In genomic region chr5:96934695-96935555, GRCh38 we compare ENCODE assay signal across 8 cellular contexts. TPM values are rescaled to one million over a fixed set of nuclear protein-coding genes. Genes with fewer than 3 reads are reported as not detected.
DNase-seq lines count a peak whose midpoint lies in the region; ATAC-seq and TF ChIP-seq lines count a peak whose summit lies in the region.

No MANE protein-coding gene starts in this region.

- peaks cover 24% of the 10 kb centered on the region for H4K20me1 ChIP-seq in OCI-LY3 (ENCODE audit: insufficient read depth, low read length)

- H3K9me3 ChIP-seq in OCI-LY3 (ENCODE audit: insufficient read depth, low read length) (peaks cover 2% of the 10 kb centered on the region; the same call in 1 of the 2 replicates), mucosa of descending colon (no peaks in the 10 kb centered on the region)

- DNase-seq in DMS 273 (lab: John Stamatoyannopoulos, UW; ENCODE audit: unreplicated experiment) (peak; percentile 98), HuH-7.5 (ENCODE audit: low spot score) (peak; percentile 46), activated T-cell treated with anti-CD3 and anti-CD28 coated beads for 4 hours (peak; percentile 83), epithelial cell of prostate (ENCODE audit: low read depth, low spot score) (peak; percentile 74), mucosa of descending colon (peak; percentile 95 to 97 (median 97))
- DNase-seq in stimulated activated CD8-positive, alpha-beta memory T cell treated with anti-CD3 and anti-CD28 coated beads, Interleukin-4, amount 100 ng/mL, for 1 hour (ENCODE audit: low read depth in 2 of 2, low spot score in 1 of 2) = peak; percentile 73 to 84

- TF ChIP-seq CTCF in OCI-LY3 (IDR thresholded peaks at IDR 0.05; ENCODE audit: low read depth, low read length) (no peak), mucosa of descending colon (IDR thresholded peaks at IDR 0.05) (no peak)

- H3K4me2 ChIP-seq in OCI-LY3 (ENCODE audit: low read length) = peak overlapping the region; percentile 94

- H3K36me3 ChIP-seq in OCI-LY3 (replicated peaks; ENCODE audit: low read depth, low read length) (peaks cover 4% of the 10 kb centered on the region), mucosa of descending colon (ENCODE audit: low read depth) (no peaks in the 10 kb centered on the region)

- peaks cover 60% of the 10 kb centered on the region for H3K79me2 ChIP-seq in OCI-LY3 (ENCODE audit: low read length)

- H3K27ac ChIP-seq in OCI-LY3 (ENCODE audit: low read length) (peak overlapping the region; percentile 98), epithelial cell of prostate (peak overlapping the region; percentile 95)

- peak overlapping the region; percentile 67 for H2AFZ ChIP-seq in OCI-LY3 (ENCODE audit: low read depth, low read length)

- ATAC-seq in GM21528 (IDR thresholded peaks at IDR 0.05; ENCODE audit: low FRiP score, unreplicated experiment) (peak; percentile 71), mucosa of descending colon (peak; percentile 83)

- intact Hi-C loops in mucosa of descending colon (cut with DNase I, micrococcal nuclease) = no loop called here

- peak overlapping the region; percentile 99 for H3K9ac ChIP-seq in OCI-LY3 (ENCODE audit: low read length)

- no peaks in the 10 kb centered on the region for H3K27me3 ChIP-seq in OCI-LY3 (ENCODE audit: low read depth, low read length)

- H3K4me1 ChIP-seq in OCI-LY3 (ENCODE audit: low read length) (peaks cover 54% of the 10 kb centered on the region), mucosa of descending colon (ENCODE audit: low read depth) (peaks cover 23% of the 10 kb centered on the region)

- peak overlapping the region; percentile 98 for H3K4me3 ChIP-seq in OCI-LY3 (ENCODE audit: low read length)
- peak overlapping the region; percentile 85 for H3K4me3 ChIP-seq in mucosa of descending colon

RNA-seq across cellular contexts. Expression of gene LNPEP, which starts 1.0 kb away (rescaled TPM):
- 10 to 100 TPM; 32.3 to 54.7 (median 38.2) TPM for total RNA-seq in mucosa of descending colon

RNA-seq across cellular contexts. Expression of gene ERAP2, which starts 58.6 kb away (rescaled TPM):
- total RNA-seq in mucosa of descending colon = 10 to 100 TPM; 16.1 to 44.8 (median 19.5) TPM

Comparison
In these comparisons a context has a peak if more than half of its experiments do, and no peak if none do; other contexts are left out.
1. Peak in every context shown above with its lines: DNase-seq, ATAC-seq, H3K4me3 ChIP-seq and H3K27ac ChIP-seq.
2. DNase-seq: peak in every context shown above with its lines; median percentile 98 in DMS 273; 97 in mucosa of descending colon; 83 in activated T-cell treated with anti-CD3 and anti-CD28 coated beads for 4 hours; 78 in stimulated activated CD8-positive, alpha-beta memory T cell treated with anti-CD3 and anti-CD28 coated beads, Interleukin-4, amount 100 ng/mL, for 1 hour; 74 in epithelial cell of prostate; 46 in HuH-7.5.